Comparison of ENCODE assay signal across 8 cellular contexts in genomic region chr14:100192672-100193416, GRCh38. TPM values are rescaled to one million over a fixed set of nuclear protein-coding genes. Genes with fewer than 3 reads are reported as not detected.
DNase-seq lines count a peak whose midpoint lies in the region; ATAC-seq and TF ChIP-seq lines count a peak whose summit lies in the region.

No MANE protein-coding gene starts in this region.

- TF ChIP-seq POLR2A in GM15510 (IDR thresholded peaks at IDR 0.05; ENCODE audit: borderline replicate concordance, extremely low read depth, insufficient read length), result peak; percentile 46

- peak overlapping the region; percentile 85 for H3K27ac Mint-ChIP-seq in T-helper 17 cell

- H3K9me3 ChIP-seq in T-helper 17 cell (ENCODE audit: control insufficient read depth, low read length, poor library complexity, severe bottlenecking), result no peaks in the 10 kb centered on the region
- H3K9me3 ChIP-seq in right atrium auricular region, result no peaks in the 10 kb centered on the region
- no peaks in the 10 kb centered on the region for H3K9me3 ChIP-seq in aorta (ENCODE audit: control insufficient read depth, low read length)

- H3K36me3 ChIP-seq in right atrium auricular region, result no peaks in the 10 kb centered on the region
- no peaks in the 10 kb centered on the region for H3K36me3 ChIP-seq in aorta (ENCODE audit: control insufficient read depth in 1 of 2, insufficient read depth in 2 of 2, low read length in 1 of 2)

- H3K4me3 ChIP-seq in right atrium auricular region, result peak overlapping the region; percentile 36 to 57
- no peak overlapping the region for H3K4me3 ChIP-seq in aorta (ENCODE audit: low read length in 2 of 2)

- WGBS in aorta, 2 donors, result 1% methylated on average over 61 to 62 of the region's 62 CpGs

- H3K27me3 Mint-ChIP-seq in T-helper 17 cell, result no peaks in the 10 kb centered on the region

- H3K27ac ChIP-seq in right atrium auricular region (peak overlapping the region; percentile 89 to 90), aorta (ENCODE audit: low read depth in 1 of 2, low read length in 2 of 2) (peak overlapping the region in 1 of 2 donors; percentile 86)

- DNase-seq in NCI-H1694 (lab: John Stamatoyannopoulos, UW) (peak; percentile 100), T-helper 17 cell (peak; percentile 99 to 100 (median 100)), anterior cingulate cortex (lab: John Stamatoyannopoulos, UW) (peak; percentile 65 to 99 (median 97)), right atrium auricular region (ENCODE audit: low spot score) (peak; percentile 99), putamen (ENCODE audit: low spot score) (peak; percentile 95), aorta (peak; percentile 99 to 100)

- ATAC-seq in HG02885 (IDR thresholded peaks at IDR 0.05; ENCODE audit: poor library complexity, unreplicated experiment) (peak; percentile 99), T-helper 17 cell (peak; percentile 99), aorta (ENCODE audit: low FRiP score) (peak; percentile 99)

- H3K4me1 ChIP-seq in right atrium auricular region, result peaks cover 0 to 18% of the 10 kb centered on the region in 2 donors
- H3K4me1 ChIP-seq in aorta (ENCODE audit: control insufficient read depth in 1 of 2, insufficient read depth in 2 of 2, low read length in 2 of 2), result no peaks in the 10 kb centered on the region

- H3K27me3 ChIP-seq in right atrium auricular region (no peaks in the 10 kb centered on the region), aorta (ENCODE audit: control insufficient read depth in 1 of 2, insufficient read depth in 2 of 2, low read length in 1 of 2) (no peaks in the 10 kb centered on the region)

- peak overlapping the region; percentile 73 for H3K4me3 Mint-ChIP-seq in T-helper 17 cell

- peak; percentile 75 to 95 for TF ChIP-seq CTCF in right atrium auricular region (IDR thresholded peaks at IDR 0.05)

- H3K36me3 Mint-ChIP-seq in T-helper 17 cell (ENCODE audit: low read depth), result no peaks in the 10 kb centered on the region

- peaks cover 11% of the 10 kb centered on the region for H3K4me1 Mint-ChIP-seq in T-helper 17 cell

- intact Hi-C loops in aorta (cut with DNase I), result loop anchor here (2.0 to 5.0 kb wide), 2 partner anchors 86 to 210 kb away; no protein-coding TSS in a partner anchor

RNA-seq across cellular contexts. Expression of gene DEGS2, which starts 33.4 kb away (rescaled TPM):
- total RNA-seq in T-helper 17 cell (under 1 TPM in 1 of 2 donors, not detected in 1; 0.30 TPM), right atrium auricular region (not detected), aorta (under 1 TPM; 0.81 to 0.99 TPM)
- 1 to 10 TPM in 1 of 2 donors, under 1 TPM in 1; 0.10 to 3.0 TPM for polyA plus RNA-seq in aorta

RNA-seq across cellular contexts. Expression of gene YY1, which starts 46.1 kb away (rescaled TPM):
- total RNA-seq in T-helper 17 cell, result 10 to 100 TPM; 75.5 to 77.9 TPM
- total RNA-seq in right atrium auricular region, result 10 to 100 TPM; 31.3 to 36.3 TPM
- 10 to 100 TPM; 46.0 to 57.3 TPM for total RNA-seq in aorta
- polyA plus RNA-seq in aorta, result 10 to 100 TPM; 23.1 to 36.1 TPM

Comparison
In these comparisons a context has a peak if more than half of its experiments do, and no peak if none do; other contexts are left out.
1. H3K4me3 ChIP-seq: peak in right atrium auricular region (2 of 2); none in aorta (0 of 2).
2. Peak in every context shown above with its lines, with median percentiles within 50 percentile points of each other: ATAC-seq and DNase-seq.